In the genomic region with DNA sequence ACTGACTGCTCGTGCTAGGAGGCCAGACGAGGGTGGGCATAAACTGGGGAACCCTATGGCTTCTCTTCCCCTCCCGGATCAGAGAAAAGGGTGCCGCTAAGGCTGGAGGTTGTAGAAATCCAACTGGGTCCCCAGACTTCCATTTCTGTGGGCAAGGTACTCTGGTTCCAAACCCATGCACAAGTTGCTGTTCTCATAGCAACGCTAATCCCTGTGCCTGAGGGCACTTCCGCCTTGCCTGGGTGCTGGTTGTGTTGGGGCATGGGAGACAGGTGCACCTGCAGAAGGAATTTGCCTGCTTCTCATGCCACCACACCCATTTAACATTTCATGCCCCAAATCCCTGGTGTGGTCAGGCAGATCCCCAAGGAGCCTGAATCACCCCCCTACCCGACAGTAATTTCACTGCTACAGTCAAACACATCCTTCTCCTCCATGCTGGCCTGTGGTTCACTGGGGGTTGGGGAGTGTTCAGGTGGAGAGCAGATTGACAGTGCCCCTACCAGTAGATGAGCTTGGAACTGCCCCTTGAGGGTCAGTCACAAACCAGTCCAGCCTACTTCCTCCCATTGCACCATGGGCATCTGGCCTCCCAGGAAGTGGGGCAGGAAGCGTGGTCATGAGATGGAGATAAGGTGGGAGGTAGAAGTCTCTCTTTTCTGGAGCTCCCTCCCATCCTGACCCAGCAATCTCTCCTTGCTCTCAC, we compare ENCODE assay signal across 8 cellular contexts. TPM values are rescaled to one million over a fixed set of nuclear protein-coding genes. Genes with fewer than 3 reads are reported as not detected.
DNase-seq lines count a peak whose midpoint lies in the region; TF ChIP-seq lines count a peak whose summit lies in the region.

No MANE protein-coding gene starts in this region.

- H3K9me3 ChIP-seq in left ventricle myocardium inferior (replicated peaks), result no peaks in the 10 kb centered on the region

- peaks cover 37% of the 10 kb centered on the region for H3K4me1 ChIP-seq in left ventricle myocardium inferior

- intact Hi-C loops in activated T-helper 2 cell treated with anti-CD3 and anti-CD28 coated beads, Interferon-gamma antibody, Interleukin-2, Interleukin-4, amounts not matched to agents 10 μg/mL and 5 μg/mL and 100 μg/mL, durations not matched to agents 14 hours and 24 hours and 36 hours (cut with micrococcal nuclease), result loop anchor here (1.0 kb wide), 1 partner anchor 98 kb away; a partner anchor contains a TSS
- intact Hi-C loops in left ventricle myocardium inferior (cut with micrococcal nuclease), result no loop called here

- peaks cover 33% of the 10 kb centered on the region for H3K36me3 Mint-ChIP-seq in activated T-helper 2 cell treated with anti-CD3 and anti-CD28 coated beads, Interferon-gamma antibody, Interleukin-2, Interleukin-4, amounts not matched to agents 10 μg/mL and 5 μg/mL and 100 μg/mL, durations not matched to agents 14 hours and 24 hours and 36 hours (ENCODE audit: low read depth)

- peak overlapping the region; percentile 92 for H3K27ac Mint-ChIP-seq in activated T-helper 2 cell treated with anti-CD3 and anti-CD28 coated beads, Interferon-gamma antibody, Interleukin-2, Interleukin-4, amounts not matched to agents 10 μg/mL and 5 μg/mL and 100 μg/mL, durations not matched to agents 14 hours and 24 hours and 36 hours

- H3K4me3 Mint-ChIP-seq in activated T-helper 2 cell treated with anti-CD3 and anti-CD28 coated beads, Interferon-gamma antibody, Interleukin-2, Interleukin-4, amounts not matched to agents 10 μg/mL and 5 μg/mL and 100 μg/mL, durations not matched to agents 14 hours and 24 hours and 36 hours (ENCODE audit: low read depth), result peak overlapping the region; percentile 98

- no peak for DNase-seq in AG04449 (ENCODE audit: low read depth, low spot score)
- peak; percentile 63 to 70 for DNase-seq in NCI-H2081 (lab: John Stamatoyannopoulos, UW)
- DNase-seq in activated T-helper 2 cell treated with anti-CD3 and anti-CD28 coated beads, Interferon-gamma antibody, Interleukin-2, Interleukin-4, amounts not matched to agents 10 μg/mL and 5 μg/mL and 100 μg/mL, durations not matched to agents 14 hours and 24 hours and 36 hours (ENCODE audit: low spot score), result no peak
- no peak for DNase-seq in left ventricle myocardium inferior
- DNase-seq in retinal pigment epithelial cell (ENCODE audit: low read depth), result no peak
- DNase-seq in GM10266 (ENCODE audit: extremely low spot score), result no peak
- no peak for DNase-seq in T1000 (lab: John Stamatoyannopoulos, UW)

- H3K4me3 ChIP-seq in AG04449 (ENCODE audit: low read depth, low read length) (peak overlapping the region; percentile 82), GM08714 (ENCODE audit: low read length) (peak overlapping the region; percentile 76), left ventricle myocardium inferior (peak overlapping the region; percentile 99), retinal pigment epithelial cell (ENCODE audit: low read length) (peak overlapping the region; percentile 77)

- CTCF ChIA-PET in AG04449 (lab: Yijun Ruan, JAX), result interaction anchor here (1.0 to 2.5 kb wide), 8 partner anchors 10 to 267 kb away, joined by 3 to 13 read pairs (median 4); a partner anchor contains a TSS

- peaks cover 35% of the 10 kb centered on the region for H3K36me3 ChIP-seq in left ventricle myocardium inferior

- no peaks in the 10 kb centered on the region for H3K27me3 Mint-ChIP-seq in activated T-helper 2 cell treated with anti-CD3 and anti-CD28 coated beads, Interferon-gamma antibody, Interleukin-2, Interleukin-4, amounts not matched to agents 10 μg/mL and 5 μg/mL and 100 μg/mL, durations not matched to agents 14 hours and 24 hours and 36 hours (ENCODE audit: low read depth)

- POLR2A ChIA-PET in AG04449 (lab: Yijun Ruan, JAX), result interaction anchor here (0.5 kb wide), 1 partner anchor 13 kb away, joined by 3 read pairs; a partner anchor contains a TSS

- peaks cover 39% of the 10 kb centered on the region for H3K4me1 Mint-ChIP-seq in activated T-helper 2 cell treated with anti-CD3 and anti-CD28 coated beads, Interferon-gamma antibody, Interleukin-2, Interleukin-4, amounts not matched to agents 10 μg/mL and 5 μg/mL and 100 μg/mL, durations not matched to agents 14 hours and 24 hours and 36 hours (ENCODE audit: low read depth)

- no peaks in the 10 kb centered on the region for H3K9me3 Mint-ChIP-seq in activated T-helper 2 cell treated with anti-CD3 and anti-CD28 coated beads, Interferon-gamma antibody, Interleukin-2, Interleukin-4, amounts not matched to agents 10 μg/mL and 5 μg/mL and 100 μg/mL, durations not matched to agents 14 hours and 24 hours and 36 hours

- no peak for TF ChIP-seq CTCF in AG04449 (IDR thresholded peaks at IDR 0.05; ENCODE audit: insufficient read depth, low read length, missing control alignments)
- no peak for TF ChIP-seq CTCF in left ventricle myocardium inferior (IDR thresholded peaks at IDR 0.05; ENCODE audit: borderline replicate concordance)
- no peak for TF ChIP-seq CTCF in retinal pigment epithelial cell (conservative IDR thresholded peaks at IDR 0.05; ENCODE audit: low read depth, low read length)
- TF ChIP-seq CTCF in GM10266 (IDR thresholded peaks at IDR 0.05; ENCODE audit: control insufficient read depth, insufficient read depth, low read depth, missing control alignments), result no peak

- H3K27ac ChIP-seq in left ventricle myocardium inferior (replicated peaks), result peak overlapping the region; percentile 88

- H3K27me3 ChIP-seq in left ventricle myocardium inferior (ENCODE audit: low read depth), result no peaks in the 10 kb centered on the region

RNA-seq across cellular contexts. Expression of a gene that starts 1.2 kb away (rescaled TPM):
- total RNA-seq in activated T-helper 2 cell treated with anti-CD3 and anti-CD28 coated beads, Interferon-gamma antibody, Interleukin-2, Interleukin-4, amounts not matched to agents 10 μg/mL and 5 μg/mL and 100 μg/mL, durations not matched to agents 14 hours and 24 hours and 36 hours, result 24.6 and 25.2 TPM in 2 replicates
- total RNA-seq in left ventricle myocardium inferior, result 10.8 TPM

RNA-seq across cellular contexts. Expression of a gene that starts 6.7 kb away (rescaled TPM):
- total RNA-seq in activated T-helper 2 cell treated with anti-CD3 and anti-CD28 coated beads, Interferon-gamma antibody, Interleukin-2, Interleukin-4, amounts not matched to agents 10 μg/mL and 5 μg/mL and 100 μg/mL, durations not matched to agents 14 hours and 24 hours and 36 hours, result 82.2 and 83.4 TPM in 2 replicates
- 15.4 TPM for total RNA-seq in left ventricle myocardium inferior

RNA-seq across cellular contexts. Expression of a gene that starts 13.1 kb away (rescaled TPM):
- total RNA-seq in activated T-helper 2 cell treated with anti-CD3 and anti-CD28 coated beads, Interferon-gamma antibody, Interleukin-2, Interleukin-4, amounts not matched to agents 10 μg/mL and 5 μg/mL and 100 μg/mL, durations not matched to agents 14 hours and 24 hours and 36 hours, result 29.8 and 35.5 TPM in 2 replicates
- 13.9 TPM for total RNA-seq in left ventricle myocardium inferior

RNA-seq across cellular contexts. Expression of a gene that starts 23.6 kb away (rescaled TPM):
- 57.4 and 59.0 TPM in 2 replicates for total RNA-seq in activated T-helper 2 cell treated with anti-CD3 and anti-CD28 coated beads, Interferon-gamma antibody, Interleukin-2, Interleukin-4, amounts not matched to agents 10 μg/mL and 5 μg/mL and 100 μg/mL, durations not matched to agents 14 hours and 24 hours and 36 hours
- 25.2 TPM for total RNA-seq in left ventricle myocardium inferior

RNA-seq across cellular contexts. Expression of a gene that starts 40.5 kb away (rescaled TPM):
- total RNA-seq in activated T-helper 2 cell treated with anti-CD3 and anti-CD28 coated beads, Interferon-gamma antibody, Interleukin-2, Interleukin-4, amounts not matched to agents 10 μg/mL and 5 μg/mL and 100 μg/mL, durations not matched to agents 14 hours and 24 hours and 36 hours, result 0.11 and 0.16 TPM in 2 replicates
- total RNA-seq in left ventricle myocardium inferior, result 1.8 TPM

Comparison
In these comparisons a context has a peak if more than half of its experiments do, and no peak if none do; other contexts are left out.
1. DNase-seq: peak in NCI-H2081 (2 of 2); none in AG04449 (single experiment), activated T-helper 2 cell treated with anti-CD3 and anti-CD28 coated beads, Interferon-gamma antibody, Interleukin-2, Interleukin-4, amounts not matched to agents 10 μg/mL and 5 μg/mL and 100 μg/mL, durations not matched to agents 14 hours and 24 hours and 36 hours (single experiment), left ventricle myocardium inferior (single experiment), retinal pigment epithelial cell (single experiment), GM10266 (single experiment) and T1000 (single experiment).
2. Peak in every context shown above with its lines, with median percentiles within 50 percentile points of each other: H3K4me3 ChIP-seq.